36 cellular contexts compared by ENCODE assay signal in the genomic region with DNA sequence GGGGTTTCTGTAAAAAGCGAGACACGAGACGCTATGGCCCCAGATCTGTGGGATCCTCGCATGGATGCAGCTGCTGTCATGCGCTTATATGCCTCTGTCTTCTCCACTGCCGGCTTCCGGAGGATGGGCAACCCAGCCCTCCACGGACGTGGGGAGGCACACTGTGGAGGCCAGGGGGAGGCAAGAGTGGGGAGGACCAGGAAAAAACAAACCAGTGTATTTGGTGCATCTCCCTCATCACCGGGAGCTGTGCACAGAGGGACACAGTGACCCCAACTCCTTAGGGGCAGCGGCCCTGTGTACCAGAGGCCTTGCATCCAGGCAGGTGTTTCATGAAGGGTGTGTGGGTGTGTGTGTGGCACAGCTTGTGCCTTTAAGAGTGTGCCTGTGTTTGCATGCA.
"Had no signal": no experiment of that assay in that cellular context is flagged by ENCODE, and none has a peak within 500 bp of the region (broad histone marks: within the 10 kb centered on the region; RNA-seq: fewer than 3 reads in every experiment).

No MANE protein-coding gene starts in this region.

- H3K36me3 Mint-ChIP-seq: activated CD4-positive, alpha-beta memory T cell treated with anti-CD3 and anti-CD28 coated beads for 36 hours; activated naive CD4-positive, alpha-beta T cell treated with anti-CD3 and anti-CD28 coated beads, Interleukin-2, amount 10 ng/mL, durations not matched to agents 7 days and 5 days; activated naive CD4-positive, alpha-beta T cell treated with anti-CD3 and anti-CD28 coated beads, Interleukin-2, amount 50 U/mL, for 24 hours; activated naive CD8-positive, alpha-beta T cell treated with anti-CD3 and anti-CD28 coated beads, Interleukin-2, amount 10 ng/mL, durations not matched to agents 7 days and 5 days had no signal

- H3K27ac Mint-ChIP-seq: activated B cell treated with CpG ODN at 0.5 μM for 24 hours; activated CD4-positive, alpha-beta memory T cell treated with anti-CD3 and anti-CD28 coated beads for 36 hours; activated CD4-positive, alpha-beta T cell treated with anti-CD3 and anti-CD28 coated beads, Interleukin-2, amount 10 ng/mL, durations not matched to agents 24 days and 14 days; activated CD8-positive, alpha-beta T cell treated with anti-CD3 and anti-CD28 coated beads for 36 hours; activated naive CD4-positive, alpha-beta T cell treated with anti-CD3 and anti-CD28 coated beads, Interleukin-2, amount 10 ng/mL, durations not matched to agents 7 days and 5 days; activated naive CD4-positive, alpha-beta T cell treated with anti-CD3 and anti-CD28 coated beads, Interleukin-2, amount 50 U/mL, for 24 hours; activated naive CD8-positive, alpha-beta T cell; activated naive CD8-positive, alpha-beta T cell treated with anti-CD3 and anti-CD28 coated beads, Interleukin-2, amount 10 ng/mL, durations not matched to agents 7 days and 5 days; activated naive CD8-positive, alpha-beta T cell treated with anti-CD3 and anti-CD28 coated beads, Interleukin-2, amount 50 U/mL, for 24 hours; activated T-cell treated with anti-CD3 and anti-CD28 coated beads, Interleukin-2, amount 50 U/mL, for 72 hours; activated T-helper 1 cell treated with anti-CD3 and anti-CD28 coated beads, Interleukin-12 subunit alpha, Interleukin-12 subunit beta, Interleukin-2, Interleukin-4 antibody, amounts not matched to agents 30 ng/mL and 10 ng/mL and 1 ng/mL, durations not matched to agents 14 hours and 24 hours and 36 hours; activated T-helper 17 cell treated with anti-CD3 and anti-CD28 coated beads, Interleukin-2, amount 50 U/mL, for 72 hours; T-helper 1 cell treated with Interleukin-12 subunit alpha and Interleukin-12 subunit beta and Interleukin-4 antibody, amounts not matched to agents 30 μg/mL and 1 μg/mL, for 36 hours; T-helper 2 cell treated with Interferon-gamma antibody and Interleukin-4, amounts not matched to agents 5 μg/mL and 100 μg/mL, for 36 hours had no signal

- H3K9me3 Mint-ChIP-seq: activated CD4-positive, alpha-beta T cell treated with anti-CD3 and anti-CD28 coated beads, Interleukin-2, amount 10 ng/mL, durations not matched to agents 24 days and 14 days; activated naive CD4-positive, alpha-beta T cell treated with anti-CD3 and anti-CD28 coated beads, Interleukin-2, amount 10 ng/mL, durations not matched to agents 7 days and 5 days; activated naive CD4-positive, alpha-beta T cell treated with anti-CD3 and anti-CD28 coated beads, Interleukin-2, amount 50 U/mL, for 24 hours; activated T-helper 17 cell treated with anti-CD3 and anti-CD28 coated beads, Interleukin-2, amount 50 U/mL, for 72 hours; central memory CD8-positive, alpha-beta T cell; T-helper 2 cell treated with Interferon-gamma antibody and Interleukin-4, amounts not matched to agents 5 μg/mL and 100 μg/mL, for 36 hours had no signal

- H3K4me1 ChIP-seq: ascending aorta had no signal

- H3K27ac ChIP-seq: ascending aorta, cardiac muscle cell, VCaP had no signal

- H3K4me3 ChIP-seq: ascending aorta, cardiac muscle cell had no signal

- DNase-seq: activated B cell treated with CpG ODN at 0.5 μM for 24 hours; activated CD4-positive, alpha-beta memory T cell treated with anti-CD3 and anti-CD28 coated beads for 36 hours; activated CD4-positive, alpha-beta T cell treated with anti-CD3 and anti-CD28 coated beads for 4 hours; activated CD4-positive, alpha-beta T cell treated with anti-CD3 and anti-CD28 coated beads, Interleukin-2, amount 10 ng/mL, durations not matched to agents 24 days and 14 days; activated CD4-positive, alpha-beta T cell treated with anti-CD3 and anti-CD28 coated beads, Interleukin-2, amount 50 U/mL, for 1 hour; activated CD4-positive, alpha-beta T cell treated with anti-CD3 and anti-CD28 coated beads, Interleukin-2, amount 50 U/mL, for 4 hours; activated CD4-positive, CD25-positive, alpha-beta regulatory T cell treated with anti-CD3 and anti-CD28 coated beads, Interleukin-2, amount 50 U/mL, for 72 hours; activated CD8-positive, alpha-beta memory T cell treated with anti-CD3 and anti-CD28 coated beads, Interleukin-2, amount 50 U/mL, for 4 hours; activated CD8-positive, alpha-beta T cell treated with anti-CD3 and anti-CD28 coated beads for 36 hours; activated gamma-delta T cell; activated naive CD4-positive, alpha-beta T cell treated with anti-CD3 and anti-CD28 coated beads, Interleukin-2, amount 10 ng/mL, durations not matched to agents 7 days and 5 days; activated naive CD4-positive, alpha-beta T cell treated with Interleukin-2 at 50 U/mL for 16 hours; activated naive CD8-positive, alpha-beta T cell treated with anti-CD3 and anti-CD28 coated beads, Interleukin-2, amount 10 ng/mL, durations not matched to agents 7 days and 5 days; activated naive CD8-positive, alpha-beta T cell treated with anti-CD3 and anti-CD28 coated beads, Interleukin-2, amount 50 U/mL, for 24 hours; activated T-cell treated with anti-CD3 and anti-CD28 coated beads for 4 hours; activated T-cell treated with anti-CD3 and anti-CD28 coated beads, Interleukin-2, amount 50 U/mL, for 1 hour; activated T-cell treated with anti-CD3 and anti-CD28 coated beads, Interleukin-2, amount 50 U/mL, for 4 hours; activated T-cell treated with anti-CD3 and anti-CD28 coated beads, Interleukin-2, amount 50 U/mL, for 72 hours; amygdala; anterior cingulate cortex; caudate nucleus; cerebellar nuclear complex; T-helper 1 cell; T-helper 2 cell; T-helper 9 cell had no signal

- H3K4me3 Mint-ChIP-seq: activated B cell treated with CpG ODN at 0.5 μM for 24 hours; activated CD4-positive, alpha-beta memory T cell treated with anti-CD3 and anti-CD28 coated beads for 36 hours; activated CD4-positive, alpha-beta T cell treated with anti-CD3 and anti-CD28 coated beads, Interleukin-2, amount 10 ng/mL, durations not matched to agents 24 days and 14 days; activated CD8-positive, alpha-beta T cell treated with anti-CD3 and anti-CD28 coated beads for 36 hours; activated naive CD4-positive, alpha-beta T cell treated with anti-CD3 and anti-CD28 coated beads, Interleukin-2, amount 10 ng/mL, durations not matched to agents 7 days and 5 days; activated naive CD4-positive, alpha-beta T cell treated with anti-CD3 and anti-CD28 coated beads, Interleukin-2, amount 50 U/mL, for 24 hours; activated naive CD8-positive, alpha-beta T cell; activated naive CD8-positive, alpha-beta T cell treated with anti-CD3 and anti-CD28 coated beads, Interleukin-2, amount 10 ng/mL, durations not matched to agents 7 days and 5 days; activated naive CD8-positive, alpha-beta T cell treated with anti-CD3 and anti-CD28 coated beads, Interleukin-2, amount 50 U/mL, for 24 hours; activated T-cell treated with anti-CD3 and anti-CD28 coated beads, Interleukin-2, amount 50 U/mL, for 4 hours; activated T-cell treated with anti-CD3 and anti-CD28 coated beads, Interleukin-2, amount 50 U/mL, for 72 hours; activated T-helper 1 cell treated with anti-CD3 and anti-CD28 coated beads, Interleukin-12 subunit alpha, Interleukin-12 subunit beta, Interleukin-2, Interleukin-4 antibody, amounts not matched to agents 30 ng/mL and 10 ng/mL and 1 ng/mL, durations not matched to agents 14 hours and 24 hours and 36 hours; activated T-helper 17 cell treated with anti-CD3 and anti-CD28 coated beads, Interleukin-2, amount 50 U/mL, for 72 hours; brain; central memory CD8-positive, alpha-beta T cell; T-helper 1 cell treated with Interleukin-12 subunit alpha and Interleukin-12 subunit beta and Interleukin-4 antibody, amounts not matched to agents 30 μg/mL and 1 μg/mL, for 36 hours; T-helper 2 cell treated with Interferon-gamma antibody and Interleukin-4, amounts not matched to agents 5 μg/mL and 100 μg/mL, for 36 hours had no signal

- H3K36me3 ChIP-seq: ascending aorta, cardiac muscle cell had no signal

- H3K27me3 Mint-ChIP-seq: activated B cell treated with CpG ODN at 0.5 μM for 24 hours; activated CD4-positive, alpha-beta T cell treated with anti-CD3 and anti-CD28 coated beads, Interleukin-2, amount 10 ng/mL, durations not matched to agents 24 days and 14 days; activated CD8-positive, alpha-beta T cell treated with anti-CD3 and anti-CD28 coated beads for 36 hours; activated naive CD4-positive, alpha-beta T cell treated with anti-CD3 and anti-CD28 coated beads, Interleukin-2, amount 10 ng/mL, durations not matched to agents 7 days and 5 days; activated naive CD8-positive, alpha-beta T cell treated with anti-CD3 and anti-CD28 coated beads, Interleukin-2, amount 10 ng/mL, durations not matched to agents 7 days and 5 days; activated naive CD8-positive, alpha-beta T cell treated with anti-CD3 and anti-CD28 coated beads, Interleukin-2, amount 50 U/mL, for 24 hours had no signal

- H3K9me3 ChIP-seq: ascending aorta had no signal

- H3K27me3 ChIP-seq: ascending aorta, cardiac muscle cell had no signal

- H3K4me1 Mint-ChIP-seq: activated B cell treated with CpG ODN at 0.5 μM for 24 hours; activated CD4-positive, alpha-beta T cell treated with anti-CD3 and anti-CD28 coated beads, Interleukin-2, amount 10 ng/mL, durations not matched to agents 24 days and 14 days; activated naive CD4-positive, alpha-beta T cell treated with anti-CD3 and anti-CD28 coated beads, Interleukin-2, amount 10 ng/mL, durations not matched to agents 7 days and 5 days; activated naive CD4-positive, alpha-beta T cell treated with anti-CD3 and anti-CD28 coated beads, Interleukin-2, amount 50 U/mL, for 24 hours; activated naive CD8-positive, alpha-beta T cell treated with anti-CD3 and anti-CD28 coated beads, Interleukin-2, amount 10 ng/mL, durations not matched to agents 7 days and 5 days; activated naive CD8-positive, alpha-beta T cell treated with anti-CD3 and anti-CD28 coated beads, Interleukin-2, amount 50 U/mL, for 24 hours; activated T-helper 17 cell treated with anti-CD3 and anti-CD28 coated beads, Interleukin-2, amount 50 U/mL, for 72 hours; central memory CD8-positive, alpha-beta T cell had no signal
